Comparison of ENCODE assay signal across 2 cellular contexts in the genomic region with DNA sequence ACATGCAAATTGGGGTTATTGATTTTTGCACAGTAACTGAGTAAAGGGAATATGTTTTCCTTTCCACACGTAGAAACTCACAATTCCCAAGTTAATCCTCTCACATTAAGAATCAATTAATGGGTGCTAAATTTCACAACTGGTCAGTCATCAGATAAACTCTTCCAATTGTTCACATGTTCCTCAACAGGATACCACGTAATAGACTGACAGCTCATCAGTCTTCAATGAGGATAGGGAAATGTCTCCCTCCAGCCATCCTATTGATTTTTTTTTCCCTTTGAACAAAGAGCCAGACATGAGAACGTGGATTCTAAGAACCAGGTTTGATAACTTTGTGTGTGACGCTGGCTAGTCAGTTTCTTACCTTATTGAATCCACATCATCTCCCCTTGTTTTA.
TF ChIP-seq lines count a peak whose summit lies in the region.

No MANE protein-coding gene starts in this region.

TF ChIP-seq in HepG2, 621 proteins besides CTCF, POLR2A, EP300 and RAD21:
- TF ChIP-seq CREB1 (IDR thresholded peaks at IDR 0.05) (peak; percentile 17; the same call in 1 of the 2 replicates), CREB1 (CRISPR knock-in tag; IDR thresholded peaks at IDR 0.05) (no peak), ZUFSP (CRISPR knock-in tag; IDR thresholded peaks at IDR 0.05; ENCODE audit: borderline replicate concordance) (no peak)

TF ChIP-seq in WTC11, 78 proteins besides CTCF, POLR2A, EP300 and RAD21:
- TF ChIP-seq JAZF1 (CRISPR knock-in tag; IDR thresholded peaks at IDR 0.05) (no peak), GRHL2 (CRISPR knock-in tag; IDR thresholded peaks at IDR 0.05; ENCODE audit: insufficient replicate concordance, severe bottlenecking) (no peak), JUN (CRISPR knock-in tag; IDR thresholded peaks at IDR 0.05) (no peak), HMGA2 (CRISPR knock-in tag; IDR thresholded peaks at IDR 0.05) (no peak), TEAD4 (CRISPR knock-in tag; IDR thresholded peaks at IDR 0.05) (no peak), TCF7 (CRISPR knock-in tag; IDR thresholded peaks at IDR 0.05; ENCODE audit: low read depth) (no peak), E2F1 (CRISPR knock-in tag; IDR thresholded peaks at IDR 0.05) (no peak), ETV6 (CRISPR knock-in tag; IDR thresholded peaks at IDR 0.05) (no peak), NR2C2 (CRISPR knock-in tag; IDR thresholded peaks at IDR 0.05) (no peak), FOXJ3 (CRISPR knock-in tag; IDR thresholded peaks at IDR 0.05; ENCODE audit: borderline replicate concordance) (no peak), E2F4 (CRISPR knock-in tag; IDR thresholded peaks at IDR 0.05; ENCODE audit: borderline replicate concordance, low read depth) (no peak), NR1H2 (CRISPR knock-in tag; IDR thresholded peaks at IDR 0.05) (no peak), ZBTB21 (CRISPR knock-in tag; IDR thresholded peaks at IDR 0.05; ENCODE audit: borderline replicate concordance) (no peak), ZNF423 (CRISPR knock-in tag; IDR thresholded peaks at IDR 0.05) (no peak), FOXK1 (CRISPR knock-in tag; IDR thresholded peaks at IDR 0.05) (no peak)
- TF ChIP-seq, protein P1, sequence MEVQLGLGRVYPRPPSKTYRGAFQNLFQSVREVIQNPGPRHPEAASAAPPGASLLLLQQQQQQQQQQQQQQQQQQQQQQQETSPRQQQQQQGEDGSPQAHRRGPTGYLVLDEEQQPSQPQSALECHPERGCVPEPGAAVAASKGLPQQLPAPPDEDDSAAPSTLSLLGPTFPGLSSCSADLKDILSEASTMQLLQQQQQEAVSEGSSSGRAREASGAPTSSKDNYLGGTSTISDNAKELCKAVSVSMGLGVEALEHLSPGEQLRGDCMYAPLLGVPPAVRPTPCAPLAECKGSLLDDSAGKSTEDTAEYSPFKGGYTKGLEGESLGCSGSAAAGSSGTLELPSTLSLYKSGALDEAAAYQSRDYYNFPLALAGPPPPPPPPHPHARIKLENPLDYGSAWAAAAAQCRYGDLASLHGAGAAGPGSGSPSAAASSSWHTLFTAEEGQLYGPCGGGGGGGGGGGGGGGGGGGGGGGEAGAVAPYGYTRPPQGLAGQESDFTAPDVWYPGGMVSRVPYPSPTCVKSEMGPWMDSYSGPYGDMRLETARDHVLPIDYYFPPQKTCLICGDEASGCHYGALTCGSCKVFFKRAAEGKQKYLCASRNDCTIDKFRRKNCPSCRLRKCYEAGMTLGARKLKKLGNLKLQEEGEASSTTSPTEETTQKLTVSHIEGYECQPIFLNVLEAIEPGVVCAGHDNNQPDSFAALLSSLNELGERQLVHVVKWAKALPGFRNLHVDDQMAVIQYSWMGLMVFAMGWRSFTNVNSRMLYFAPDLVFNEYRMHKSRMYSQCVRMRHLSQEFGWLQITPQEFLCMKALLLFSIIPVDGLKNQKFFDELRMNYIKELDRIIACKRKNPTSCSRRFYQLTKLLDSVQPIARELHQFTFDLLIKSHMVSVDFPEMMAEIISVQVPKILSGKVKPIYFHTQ (CRISPR knock-in tag; IDR thresholded peaks at IDR 0.05): no peak
- TF ChIP-seq, protein P2, sequence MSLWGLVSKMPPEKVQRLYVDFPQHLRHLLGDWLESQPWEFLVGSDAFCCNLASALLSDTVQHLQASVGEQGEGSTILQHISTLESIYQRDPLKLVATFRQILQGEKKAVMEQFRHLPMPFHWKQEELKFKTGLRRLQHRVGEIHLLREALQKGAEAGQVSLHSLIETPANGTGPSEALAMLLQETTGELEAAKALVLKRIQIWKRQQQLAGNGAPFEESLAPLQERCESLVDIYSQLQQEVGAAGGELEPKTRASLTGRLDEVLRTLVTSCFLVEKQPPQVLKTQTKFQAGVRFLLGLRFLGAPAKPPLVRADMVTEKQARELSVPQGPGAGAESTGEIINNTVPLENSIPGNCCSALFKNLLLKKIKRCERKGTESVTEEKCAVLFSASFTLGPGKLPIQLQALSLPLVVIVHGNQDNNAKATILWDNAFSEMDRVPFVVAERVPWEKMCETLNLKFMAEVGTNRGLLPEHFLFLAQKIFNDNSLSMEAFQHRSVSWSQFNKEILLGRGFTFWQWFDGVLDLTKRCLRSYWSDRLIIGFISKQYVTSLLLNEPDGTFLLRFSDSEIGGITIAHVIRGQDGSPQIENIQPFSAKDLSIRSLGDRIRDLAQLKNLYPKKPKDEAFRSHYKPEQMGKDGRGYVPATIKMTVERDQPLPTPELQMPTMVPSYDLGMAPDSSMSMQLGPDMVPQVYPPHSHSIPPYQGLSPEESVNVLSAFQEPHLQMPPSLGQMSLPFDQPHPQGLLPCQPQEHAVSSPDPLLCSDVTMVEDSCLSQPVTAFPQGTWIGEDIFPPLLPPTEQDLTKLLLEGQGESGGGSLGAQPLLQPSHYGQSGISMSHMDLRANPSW (CRISPR knock-in tag; conservative IDR thresholded peaks at IDR 0.05; ENCODE audit: low read depth): no peak
- TF ChIP-seq, protein P3, sequence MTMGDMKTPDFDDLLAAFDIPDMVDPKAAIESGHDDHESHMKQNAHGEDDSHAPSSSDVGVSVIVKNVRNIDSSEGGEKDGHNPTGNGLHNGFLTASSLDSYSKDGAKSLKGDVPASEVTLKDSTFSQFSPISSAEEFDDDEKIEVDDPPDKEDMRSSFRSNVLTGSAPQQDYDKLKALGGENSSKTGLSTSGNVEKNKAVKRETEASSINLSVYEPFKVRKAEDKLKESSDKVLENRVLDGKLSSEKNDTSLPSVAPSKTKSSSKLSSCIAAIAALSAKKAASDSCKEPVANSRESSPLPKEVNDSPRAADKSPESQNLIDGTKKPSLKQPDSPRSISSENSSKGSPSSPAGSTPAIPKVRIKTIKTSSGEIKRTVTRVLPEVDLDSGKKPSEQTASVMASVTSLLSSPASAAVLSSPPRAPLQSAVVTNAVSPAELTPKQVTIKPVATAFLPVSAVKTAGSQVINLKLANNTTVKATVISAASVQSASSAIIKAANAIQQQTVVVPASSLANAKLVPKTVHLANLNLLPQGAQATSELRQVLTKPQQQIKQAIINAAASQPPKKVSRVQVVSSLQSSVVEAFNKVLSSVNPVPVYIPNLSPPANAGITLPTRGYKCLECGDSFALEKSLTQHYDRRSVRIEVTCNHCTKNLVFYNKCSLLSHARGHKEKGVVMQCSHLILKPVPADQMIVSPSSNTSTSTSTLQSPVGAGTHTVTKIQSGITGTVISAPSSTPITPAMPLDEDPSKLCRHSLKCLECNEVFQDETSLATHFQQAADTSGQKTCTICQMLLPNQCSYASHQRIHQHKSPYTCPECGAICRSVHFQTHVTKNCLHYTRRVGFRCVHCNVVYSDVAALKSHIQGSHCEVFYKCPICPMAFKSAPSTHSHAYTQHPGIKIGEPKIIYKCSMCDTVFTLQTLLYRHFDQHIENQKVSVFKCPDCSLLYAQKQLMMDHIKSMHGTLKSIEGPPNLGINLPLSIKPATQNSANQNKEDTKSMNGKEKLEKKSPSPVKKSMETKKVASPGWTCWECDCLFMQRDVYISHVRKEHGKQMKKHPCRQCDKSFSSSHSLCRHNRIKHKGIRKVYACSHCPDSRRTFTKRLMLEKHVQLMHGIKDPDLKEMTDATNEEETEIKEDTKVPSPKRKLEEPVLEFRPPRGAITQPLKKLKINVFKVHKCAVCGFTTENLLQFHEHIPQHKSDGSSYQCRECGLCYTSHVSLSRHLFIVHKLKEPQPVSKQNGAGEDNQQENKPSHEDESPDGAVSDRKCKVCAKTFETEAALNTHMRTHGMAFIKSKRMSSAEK (CRISPR knock-in tag; IDR thresholded peaks at IDR 0.05; ENCODE audit: borderline replicate concordance): no peak
- TF ChIP-seq, protein P4, sequence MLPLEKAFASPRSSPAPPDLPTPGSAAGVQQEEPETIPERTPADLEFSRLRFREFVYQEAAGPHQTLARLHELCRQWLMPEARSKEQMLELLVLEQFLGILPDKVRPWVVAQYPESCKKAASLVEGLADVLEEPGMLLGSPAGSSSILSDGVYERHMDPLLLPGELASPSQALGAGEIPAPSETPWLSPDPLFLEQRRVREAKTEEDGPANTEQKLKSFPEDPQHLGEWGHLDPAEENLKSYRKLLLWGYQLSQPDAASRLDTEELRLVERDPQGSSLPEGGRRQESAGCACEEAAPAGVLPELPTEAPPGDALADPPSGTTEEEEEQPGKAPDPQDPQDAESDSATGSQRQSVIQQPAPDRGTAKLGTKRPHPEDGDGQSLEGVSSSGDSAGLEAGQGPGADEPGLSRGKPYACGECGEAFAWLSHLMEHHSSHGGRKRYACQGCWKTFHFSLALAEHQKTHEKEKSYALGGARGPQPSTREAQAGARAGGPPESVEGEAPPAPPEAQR (CRISPR knock-in tag; IDR thresholded peaks at IDR 0.05): no peak
- TF ChIP-seq, protein P5, sequence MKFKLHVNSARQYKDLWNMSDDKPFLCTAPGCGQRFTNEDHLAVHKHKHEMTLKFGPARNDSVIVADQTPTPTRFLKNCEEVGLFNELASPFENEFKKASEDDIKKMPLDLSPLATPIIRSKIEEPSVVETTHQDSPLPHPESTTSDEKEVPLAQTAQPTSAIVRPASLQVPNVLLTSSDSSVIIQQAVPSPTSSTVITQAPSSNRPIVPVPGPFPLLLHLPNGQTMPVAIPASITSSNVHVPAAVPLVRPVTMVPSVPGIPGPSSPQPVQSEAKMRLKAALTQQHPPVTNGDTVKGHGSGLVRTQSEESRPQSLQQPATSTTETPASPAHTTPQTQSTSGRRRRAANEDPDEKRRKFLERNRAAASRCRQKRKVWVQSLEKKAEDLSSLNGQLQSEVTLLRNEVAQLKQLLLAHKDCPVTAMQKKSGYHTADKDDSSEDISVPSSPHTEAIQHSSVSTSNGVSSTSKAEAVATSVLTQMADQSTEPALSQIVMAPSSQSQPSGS (CRISPR knock-in tag; IDR thresholded peaks at IDR 0.05; ENCODE audit: borderline replicate concordance, low read depth): no peak
